Comparison of ENCODE assay signal across 8 cellular contexts in genomic region chr7:103075337-103075918, GRCh38. TPM values are rescaled to one million over a fixed set of nuclear protein-coding genes. Genes with fewer than 3 reads are reported as not detected.
DNase-seq lines count a peak whose midpoint lies in the region; ATAC-seq and TF ChIP-seq lines count a peak whose summit lies in the region.

No MANE protein-coding gene starts in this region.

- H3K27ac ChIP-seq in SK-N-SH (ENCODE audit: low read depth in 2 of 2, low read length in 1 of 2) (peak overlapping the region; percentile 89 to 95), heart left ventricle (peak overlapping the region; percentile 86 to 96 (median 93))

- peaks cover 60% of the 10 kb centered on the region for H3K79me2 ChIP-seq in SK-N-SH (ENCODE audit: insufficient read depth)

- TF ChIP-seq CTCF in SK-N-SH (IDR thresholded peaks at IDR 0.05) = no peak
- no peak for TF ChIP-seq CTCF in heart left ventricle (IDR thresholded peaks at IDR 0.05)
- TF ChIP-seq CTCF in type B pancreatic cell (conservative IDR thresholded peaks at IDR 0.05) = peak; percentile 2

- H3K9me3 Mint-ChIP-seq in type B pancreatic cell = no peaks in the 10 kb centered on the region

- H3K4me1 ChIP-seq in SK-N-SH (ENCODE audit: control insufficient read depth in 1 of 2, insufficient read depth in 2 of 2, low read depth in 1 of 2, low read length in 1 of 2) (peaks cover 0 to 17% of the 10 kb centered on the region in 2 experiments; a peak in 2 of 4 replicates), adipocyte (ENCODE audit: control insufficient read depth, insufficient read depth, low read length) (peaks cover 19% of the 10 kb centered on the region), heart left ventricle (peaks cover 0 to 30% (median 16%) of the 10 kb centered on the region in 12 donors)

- H4K20me1 ChIP-seq in SK-N-SH (ENCODE audit: insufficient read depth) = no peaks in the 10 kb centered on the region; the same call in 1 of the 2 replicates

- no peak for TF ChIP-seq POLR2A in heart left ventricle (IDR thresholded peaks at IDR 0.05)

- H3K4me3 ChIP-seq in SK-N-SH (ENCODE audit: low read depth in 2 of 2, low read length in 1 of 2) (peak overlapping the region; percentile 74 to 83), adipocyte (ENCODE audit: low read length) (peak overlapping the region; percentile 97), heart left ventricle (peak overlapping the region; percentile 53 to 99 (median 86))

- H3F3A ChIP-seq in SK-N-SH (replicated peaks; ENCODE audit: insufficient read depth) = peaks cover 13% of the 10 kb centered on the region

- POLR2A ChIA-PET in SK-N-SH (lab: Yijun Ruan, JAX) = interaction anchor here (0.9 to 2.4 kb wide), 6 partner anchors 9 to 327 kb away, joined by 3 to 12 read pairs (median 5); partner anchors contain the start of genes FAM185A and NAPEPLD

- CTCF ChIA-PET in SK-N-SH (lab: Yijun Ruan, JAX) = interaction anchor here (1.3 to 7.2 kb wide), 7 partner anchors 9 to 327 kb away, joined by 3 to 54 read pairs (median 8); partner anchors contain the start of gene FAM185A

- H3K36me3 Mint-ChIP-seq in type B pancreatic cell = no peaks in the 10 kb centered on the region

- peak overlapping the region; percentile 74 for H3K4me2 ChIP-seq in SK-N-SH

- H3K36me3 ChIP-seq in SK-N-SH (replicated peaks in 1 of 2; ENCODE audit: control insufficient read depth in 1 of 2, insufficient read depth in 2 of 2, low read length in 1 of 2) (peaks cover 4 to 34% of the 10 kb centered on the region in 2 experiments), adipocyte (ENCODE audit: control insufficient read depth, insufficient read depth, low read length, severe bottlenecking) (no peaks in the 10 kb centered on the region), heart left ventricle (no peaks in the 10 kb centered on the region)

- H3K9ac ChIP-seq in SK-N-SH = peak overlapping the region; percentile 80
- H3K9ac ChIP-seq in adipocyte (ENCODE audit: low read length) = peak overlapping the region; percentile 85

- no peak for TF ChIP-seq RAD21 in SK-N-SH (IDR thresholded peaks at IDR 0.05; ENCODE audit: low read length)

- no peaks in the 10 kb centered on the region for H3K27me3 ChIP-seq in SK-N-SH (ENCODE audit: insufficient read depth)
- H3K27me3 ChIP-seq in adipocyte (replicated peaks; ENCODE audit: control insufficient read depth, insufficient read depth, low read length) = no peaks in the 10 kb centered on the region
- no peaks in the 10 kb centered on the region for H3K27me3 ChIP-seq in heart left ventricle

- ATAC-seq in GM21528 (IDR thresholded peaks at IDR 0.05; ENCODE audit: low FRiP score, unreplicated experiment) (peak; percentile 58), heart left ventricle (peak in 3 of 4 donors; percentile 23 to 37 (median 32))

- H2AFZ ChIP-seq in SK-N-SH (ENCODE audit: low read depth) = peak overlapping the region; percentile 91

- WGBS in SK-N-SH (ENCODE audit: low lambda C conversion rate) = 2% methylated on average over 29 of the region's 36 CpGs
- 2 to 6% (median 2%) methylated on average over 14 to 36 of the region's 36 CpGs for WGBS in heart left ventricle, 4 donors

- peak overlapping the region; percentile 97 for H3K4me3 Mint-ChIP-seq in type B pancreatic cell

- H3K27ac Mint-ChIP-seq in type B pancreatic cell = peak overlapping the region; percentile 95

- TF ChIP-seq EP300 in SK-N-SH (IDR thresholded peaks at IDR 0.05; ENCODE audit: borderline replicate concordance in 1 of 2, low read depth in 1 of 2, low read length in 1 of 2) = no peak

- peak; percentile 55 for DNase-seq in DMS53 treated with DMSO at 0.1 percent for 48 hours (lab: John Stamatoyannopoulos, UW; ENCODE audit: unreplicated experiment)
- DNase-seq in HuH-7.5 (ENCODE audit: low spot score) = peak; percentile 46
- DNase-seq in SK-N-SH = peak; percentile 89
- DNase-seq in adipocyte (ENCODE audit: low read depth) = peak; percentile 70
- DNase-seq in heart left ventricle = peak in 4 of 5 donors; percentile 38 to 59 (median 48)
- peak; percentile 86 for DNase-seq in posterior vena cava (ENCODE audit: low spot score)
- no peak for DNase-seq in type B pancreatic cell (ENCODE audit: extremely low spot score, unreplicated experiment)

- no peaks in the 10 kb centered on the region for H3K9me2 ChIP-seq in SK-N-SH

- H3K9me3 ChIP-seq in SK-N-SH (no peaks in the 10 kb centered on the region), adipocyte (ENCODE audit: control insufficient read depth, low read length) (no peaks in the 10 kb centered on the region), heart left ventricle (no peaks in the 10 kb centered on the region)

- no peaks in the 10 kb centered on the region for H3K27me3 Mint-ChIP-seq in type B pancreatic cell

- peaks cover 19% of the 10 kb centered on the region for H3K4me1 Mint-ChIP-seq in type B pancreatic cell (ENCODE audit: unreplicated experiment)

- intact Hi-C loops in heart left ventricle (cut with DNase I) = loop anchor here in 4 of 10 donors (2.0 to 10.0 kb wide), 4 partner anchors 69 to 331 kb away; partner anchors contain the start of genes NAPEPLD (in 3 of the 4) and FAM185A (in 1 of the 4)
- intact Hi-C loops in posterior vena cava (cut with DNase I) = no loop called here

TF ChIP-seq in SK-N-SH, 30 proteins besides CTCF, POLR2A, EP300 and RAD21:
- no peak for TF ChIP-seq RFX5 (IDR thresholded peaks at IDR 0.05; ENCODE audit: low read length)
- TF ChIP-seq JUND (IDR thresholded peaks at IDR 0.05) = 0 out of 2 replicates have a peak, but pooled peaks have one; percentile 2
- 0 out of 2 replicates have a peak, but pooled peaks have one; percentile 17 for TF ChIP-seq YY1 (IDR thresholded peaks at IDR 0.05; ENCODE audit: low read depth)
- peak; percentile 1 for TF ChIP-seq CHD2 (IDR thresholded peaks at IDR 0.05; ENCODE audit: low read length, partially characterized antibody)
- peak; percentile 66; the same call in 1 of the 2 replicates for TF ChIP-seq MXI1 (IDR thresholded peaks at IDR 0.05; ENCODE audit: low read depth, low read length)
- TF ChIP-seq TCF12 (IDR thresholded peaks at IDR 0.05) = no peak

RNA-seq across cellular contexts. Expression of gene ARMC10, which starts 0.5 kb away (rescaled TPM):
- polyA plus RNA-seq in SK-N-SH (2012; rRNA removed) (43.4 and 54.1 TPM in 2 replicates), heart left ventricle (10 to 100 TPM; 13.4 to 28.7 TPM)
- polyA plus RNA-seq in SK-N-SH (2012; cell fraction: cytosol; rRNA removed) = 66.6 and 78.4 TPM in 2 replicates
- polyA plus RNA-seq in SK-N-SH (2012; cell fraction: nucleus; rRNA removed) = 22.6 and 37.9 TPM in 2 replicates
- total RNA-seq in heart left ventricle (10 to 100 TPM; 13.5 to 29.7 (median 24.9) TPM), posterior vena cava (10 to 100 TPM; 35.4 to 36.2 TPM), type B pancreatic cell (ENCODE audit: low replicate concordance) (30.0 and 36.5 TPM in 2 replicates)

RNA-seq across cellular contexts. Expression of gene FBXL13, which starts 0.8 kb away (rescaled TPM):
- polyA plus RNA-seq in SK-N-SH (2012; rRNA removed) (1.1 and 2.0 TPM in 2 replicates), heart left ventricle (under 1 TPM; 0.19 to 0.36 TPM)
- 1.7 and 2.3 TPM in 2 replicates for polyA plus RNA-seq in SK-N-SH (2012; cell fraction: cytosol; rRNA removed)
- 1.3 and 3.0 TPM in 2 replicates for polyA plus RNA-seq in SK-N-SH (2012; cell fraction: nucleus; rRNA removed)
- total RNA-seq in heart left ventricle (1 to 10 TPM in 2 of 9 donors, under 1 TPM in 6, not detected in 1; 0.16 to 1.2 (median 0.55) TPM), posterior vena cava (1 to 10 TPM; 1.7 to 3.2 TPM), type B pancreatic cell (ENCODE audit: low replicate concordance) (1.1 and 4.0 TPM in 2 replicates)
